ENCODE assay signal across 13 cellular contexts in the genomic region with DNA sequence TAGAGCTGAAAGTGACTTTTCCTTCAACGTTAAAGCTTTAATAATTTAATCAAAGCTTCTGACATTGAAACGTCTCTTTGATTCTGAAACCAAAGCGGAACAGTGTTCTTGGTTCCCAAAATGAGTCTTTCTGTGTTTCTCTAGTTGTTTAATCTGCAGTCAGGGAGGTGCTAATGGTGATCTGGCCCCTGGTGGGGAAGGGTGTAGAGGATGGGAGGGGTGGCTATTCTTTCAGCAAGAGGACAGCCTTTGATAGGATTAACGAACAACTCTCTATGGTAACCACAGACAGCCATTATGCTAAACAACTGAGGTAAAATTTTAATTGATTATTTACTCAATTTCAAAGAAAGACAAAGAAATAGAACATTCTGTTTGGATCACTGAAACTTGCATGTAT.
"Had no signal": no experiment of that assay in that cellular context is flagged by ENCODE, and none has a peak within 500 bp of the region (broad histone marks: within the 10 kb centered on the region; RNA-seq: fewer than 3 reads in every experiment).

No MANE protein-coding gene starts in this region.

- H3K4me3 ChIP-seq: adrenal gland, esophagus squamous epithelium, lower lobe of right lung, sigmoid colon, tibial artery had no signal

- H3K27ac ChIP-seq: adrenal gland, esophagus squamous epithelium, lower lobe of right lung, sigmoid colon, tibial artery had no signal

- H3K36me3 Mint-ChIP-seq: activated naive CD4-positive, alpha-beta T cell treated with anti-CD3 and anti-CD28 coated beads, Interleukin-2, amount 50 U/mL, for 72 hours; natural killer cell had no signal

- H3K27me3 Mint-ChIP-seq: T-helper 17 cell had no signal

- H3K4me3 Mint-ChIP-seq: natural killer cell, T-helper 17 cell had no signal

- DNase-seq: activated CD4-positive, alpha-beta T cell treated with anti-CD3 and anti-CD28 coated beads, Interleukin-2, amount 50 U/mL, for 48 hours; activated gamma-delta T cell treated with Interleukin-2 at 50 U/mL for 16 hours; adrenal gland; effector CD8-positive, alpha-beta T cell; esophagus squamous epithelium; lower lobe of right lung; natural killer cell; sigmoid colon; stimulated activated CD8-positive, alpha-beta memory T cell treated with anti-CD3 and anti-CD28 coated beads, Interleukin-4, amount 100 ng/mL, for 48 hours; stimulated activated naive CD4-positive, alpha-beta T cell treated with Interleukin-2 at 50 U/mL for 16 hours; T-helper 17 cell; tibial artery had no signal

- H3K27me3 ChIP-seq: adrenal gland, esophagus squamous epithelium, sigmoid colon, tibial artery had no signal

- H3K9me3 ChIP-seq: adrenal gland, esophagus squamous epithelium, lower lobe of right lung, sigmoid colon had no signal

- H3K4me1 ChIP-seq: adrenal gland, esophagus squamous epithelium, lower lobe of right lung, sigmoid colon, tibial artery had no signal

- H3K4me1 Mint-ChIP-seq: natural killer cell, T-helper 17 cell had no signal

- H3K36me3 ChIP-seq: adrenal gland, esophagus squamous epithelium, lower lobe of right lung, sigmoid colon, tibial artery had no signal

- ATAC-seq: activated naive CD4-positive, alpha-beta T cell treated with anti-CD3 and anti-CD28 coated beads, Interleukin-2, amount 50 U/mL, for 72 hours; lower lobe of right lung; natural killer cell; T-helper 17 cell had no signal

- H3K27ac Mint-ChIP-seq: activated naive CD4-positive, alpha-beta T cell treated with anti-CD3 and anti-CD28 coated beads, Interleukin-2, amount 50 U/mL, for 72 hours; natural killer cell; T-helper 17 cell had no signal
